20 cellular contexts compared by ENCODE assay signal in the genomic region with DNA sequence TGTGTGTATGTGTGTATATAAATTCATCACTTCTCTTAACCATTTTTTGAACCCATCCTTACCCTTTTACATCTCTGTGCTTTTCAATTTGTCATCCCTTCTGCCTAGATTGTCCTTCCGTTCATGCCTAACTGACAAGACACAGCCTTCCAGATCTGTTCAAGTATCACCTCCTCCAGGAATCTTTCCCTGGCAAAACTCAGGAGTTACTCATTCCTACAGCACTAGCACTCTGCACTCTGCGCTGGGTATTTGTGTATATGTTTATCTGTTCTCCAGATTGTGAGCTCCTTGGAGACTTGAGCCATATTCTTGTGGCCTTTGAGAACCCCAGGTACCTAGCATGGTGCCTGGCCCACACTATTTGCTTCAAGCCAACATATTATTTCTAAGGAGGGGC.
"Had no signal": no experiment of that assay in that cellular context is flagged by ENCODE, and none has a peak within 500 bp of the region (broad histone marks: within the 10 kb centered on the region; RNA-seq: fewer than 3 reads in every experiment).

No MANE protein-coding gene starts in this region.

- H3K4me1 ChIP-seq: foreskin keratinocyte, suprapubic skin, tibial artery, upper lobe of left lung, uterus had no signal

- H3K79me2 ChIP-seq: hepatocyte had no signal

- H3K27me3 ChIP-seq: foreskin keratinocyte, hepatocyte, ovary, suprapubic skin, tibial artery, upper lobe of left lung, uterus had no signal

- ATAC-seq: foreskin keratinocyte; natural killer cell; right cardiac atrium; stimulated activated effector memory CD8-positive, alpha-beta T cell treated with anti-CD3 and anti-CD28 coated beads, Interleukin-12 subunit alpha, Interleukin-12 subunit beta, amount 100 ng/mL, for 72 hours; stimulated activated naive CD8-positive, alpha-beta T cell treated with anti-CD3 and anti-CD28 coated beads, Interleukin-15, Interleukin-2, amounts not matched to agents 100 U/mL and 50 U/mL, for 24 hours had no signal

- H3K9me3 ChIP-seq: ovary, suprapubic skin, tibial artery, upper lobe of left lung, uterus had no signal

- H3K4me2 ChIP-seq: hepatocyte, smooth muscle cell had no signal

- H3K4me3 ChIP-seq: coronary artery, hepatocyte, ovary, smooth muscle cell, suprapubic skin, tibial artery, upper lobe of left lung, uterus had no signal

- H2AFZ ChIP-seq: hepatocyte had no signal

- DNase-seq: effector CD4-positive, alpha-beta T cell; endodermal cell; erythroblast; foreskin keratinocyte; kidney glomerular epithelial cell; natural killer cell; ovary; right cardiac atrium; stimulated activated CD4-positive, alpha-beta T cell treated with anti-CD3 and anti-CD28 coated beads, Interleukin-2, amount 100 ng/mL, for 48 hours; stimulated activated CD8-positive, alpha-beta memory T cell treated with anti-CD3 and anti-CD28 coated beads, Interleukin-4, amount 100 ng/mL, for 48 hours; stimulated activated naive CD8-positive, alpha-beta T cell treated with anti-CD3 and anti-CD28 coated beads, Interleukin-15, Interleukin-2, amounts not matched to agents 100 U/mL and 50 U/mL, for 24 hours; tibial artery; upper lobe of left lung; uterus had no signal

- H3K36me3 ChIP-seq: ovary, suprapubic skin, tibial artery, upper lobe of left lung, uterus had no signal

- FAIRE-seq: endothelial cell of umbilical vein had no signal

- H3K27ac ChIP-seq: coronary artery, foreskin keratinocyte, hepatocyte, ovary, suprapubic skin, tibial artery, upper lobe of left lung, uterus had no signal
